In genomic region chr12:49131973-49132461, GRCh38 we compare ENCODE assay signal across 8 cellular contexts. TPM values are rescaled to one million over a fixed set of nuclear protein-coding genes. Genes with fewer than 3 reads are reported as not detected.
A peak's percentile ranks its signal among the peaks of the same experiment; 100 is the strongest.
DNase-seq lines count a peak whose midpoint lies in the region; ATAC-seq and TF ChIP-seq lines count a peak whose summit lies in the region.

No MANE protein-coding gene starts in this region.

- H3K4me2 ChIP-seq in hepatocyte = peak overlapping the region; percentile 89

- no peak for ATAC-seq in HG03025 (IDR thresholded peaks at IDR 0.05; ENCODE audit: low FRiP score, unreplicated experiment)
- ATAC-seq in HG02571 (IDR thresholded peaks at IDR 0.05; ENCODE audit: unreplicated experiment) = no peak

- H3K4me1 ChIP-seq in hepatocyte (ENCODE audit: insufficient read depth) (peaks cover 18% of the 10 kb centered on the region), spleen (peaks cover 26 to 55% (median 41%) of the 10 kb centered on the region in 6 donors)

- 51% methylated on average over 6 of the region's 6 CpGs for WGBS in hepatocyte (ENCODE audit: low lambda C conversion rate, missing lambda C conversion rate)
- 21 to 40% (median 25%) methylated on average over 6 of the region's 6 CpGs for WGBS in spleen, 5 donors

- peaks cover 8% of the 10 kb centered on the region for H4K20me1 ChIP-seq in hepatocyte (ENCODE audit: insufficient read depth, poor library complexity, severe bottlenecking)

- no peak for TF ChIP-seq POLR2A in spleen (IDR thresholded peaks at IDR 0.05)

- H3K9me2 ChIP-seq in hepatocyte (replicated peaks; ENCODE audit: insufficient read depth) = no peaks in the 10 kb centered on the region

- TF ChIP-seq CTCF in hepatocyte (IDR thresholded peaks at IDR 0.05; ENCODE audit: poor library complexity) (no peak), spleen (IDR thresholded peaks at IDR 0.05 in 8 of 11, conservative IDR thresholded peaks at IDR 0.05 in 3 of 11) (no peak)

- intact Hi-C loops in spleen (cut with DNase I; ENCODE audit: low total_unique reads) = loop anchor here (2.0 kb wide), 2 partner anchors 57 to 103 kb away; partner anchors contain the start of gene TUBA1A

- H3K4me3 ChIP-seq in hepatocyte = peak overlapping the region; percentile 22
- H3K4me3 ChIP-seq in spleen = peak overlapping the region; percentile 28 to 98 (median 91)

- H2AFZ ChIP-seq in hepatocyte = peak overlapping the region; percentile 75

- H3K4me1 Mint-ChIP-seq in activated naive CD8-positive, alpha-beta T cell treated with anti-CD3 and anti-CD28 coated beads for 36 hours = peaks cover 35% of the 10 kb centered on the region

- DNase-seq in NCI-H510A treated with DMSO at 0.1 percent for 48 hours (lab: John Stamatoyannopoulos, UW) = peak; percentile 66
- no peak for DNase-seq in NCI-H510A (lab: John Stamatoyannopoulos, UW)
- peak; percentile 25 for DNase-seq in NCI-H1092 (lab: John Stamatoyannopoulos, UW)
- no peak for DNase-seq in activated naive CD8-positive, alpha-beta T cell treated with anti-CD3 and anti-CD28 coated beads for 36 hours
- peak; percentile 18 for DNase-seq in hepatocyte (ENCODE audit: low spot score)
- DNase-seq in spleen = no peak

- H3K27ac Mint-ChIP-seq in activated naive CD8-positive, alpha-beta T cell treated with anti-CD3 and anti-CD28 coated beads for 36 hours = peak overlapping the region; percentile 95

- peaks cover 22% of the 10 kb centered on the region for H3K79me2 ChIP-seq in hepatocyte

- no peaks in the 10 kb centered on the region for H3K27me3 ChIP-seq in hepatocyte
- no peaks in the 10 kb centered on the region for H3K27me3 ChIP-seq in spleen (replicated peaks in 1 of 7)

- H3K36me3 ChIP-seq in hepatocyte (replicated peaks; ENCODE audit: insufficient read depth, low read depth) (no peaks in the 10 kb centered on the region), spleen (peaks cover 0 to 30% (median 24%) of the 10 kb centered on the region in 6 donors)

- H3K36me3 Mint-ChIP-seq in activated naive CD8-positive, alpha-beta T cell treated with anti-CD3 and anti-CD28 coated beads for 36 hours = peaks cover 43% of the 10 kb centered on the region

- H3K9me3 ChIP-seq in hepatocyte (ENCODE audit: low read depth) (no peaks in the 10 kb centered on the region), spleen (no peaks in the 10 kb centered on the region)

- H3K27ac ChIP-seq in hepatocyte (peak overlapping the region; percentile 79), spleen (peak overlapping the region; percentile 72 to 100 (median 100))

- H3K4me3 Mint-ChIP-seq in activated naive CD8-positive, alpha-beta T cell treated with anti-CD3 and anti-CD28 coated beads for 36 hours = peak overlapping the region; percentile 88

- peaks cover 18% of the 10 kb centered on the region for H3K27me3 Mint-ChIP-seq in activated naive CD8-positive, alpha-beta T cell treated with anti-CD3 and anti-CD28 coated beads for 36 hours

- H3K9me3 Mint-ChIP-seq in activated naive CD8-positive, alpha-beta T cell treated with anti-CD3 and anti-CD28 coated beads for 36 hours = peaks cover 4% of the 10 kb centered on the region

RNA-seq across cellular contexts. Expression of gene TUBA1B, which starts 0.8 kb away (rescaled TPM):
- 1,000 to 10,000 TPM; 2,350 to 2,390 TPM for total RNA-seq in activated naive CD8-positive, alpha-beta T cell treated with anti-CD3 and anti-CD28 coated beads for 36 hours
- total RNA-seq in hepatocyte (652 and 722 TPM in 2 replicates), spleen (100 to 1,000 TPM; 326 to 706 (median 476) TPM)
- polyA plus RNA-seq in hepatocyte (558 and 608 TPM in 2 replicates), spleen (100 to 1,000 TPM; 231 to 582 (median 476) TPM)

RNA-seq across cellular contexts. Expression of gene LMBR1L, which starts 21.4 kb away (rescaled TPM):
- total RNA-seq in activated naive CD8-positive, alpha-beta T cell treated with anti-CD3 and anti-CD28 coated beads for 36 hours = 10 to 100 TPM; 21.9 to 25.4 TPM
- total RNA-seq in hepatocyte (33.3 and 55.1 TPM in 2 replicates), spleen (100 to 1,000 TPM in 2 of 7 donors, 10 to 100 TPM in 5; 60.3 to 108 (median 85.8) TPM)
- polyA plus RNA-seq in hepatocyte (74.1 and 79.8 TPM in 2 replicates), spleen (10 to 100 TPM; 44.1 to 78.0 (median 61.2) TPM)

RNA-seq across cellular contexts. Expression of gene DHH, which starts 37.4 kb away (rescaled TPM):
- total RNA-seq in activated naive CD8-positive, alpha-beta T cell treated with anti-CD3 and anti-CD28 coated beads for 36 hours = not detected
- total RNA-seq in hepatocyte (0.28 TPM in 1 of 2 replicates, not detected in the other), spleen (1 to 10 TPM in 3 of 7 donors, under 1 TPM in 4; 0.33 to 2.6 (median 0.79) TPM)
- polyA plus RNA-seq in hepatocyte (not detected in 2 replicates), spleen (under 1 TPM; 0.09 to 0.74 (median 0.59) TPM)

RNA-seq across cellular contexts. Expression of gene TUBA1A, which starts 56.9 kb away (rescaled TPM):
- 10 to 100 TPM; 54.3 to 55.0 TPM for total RNA-seq in activated naive CD8-positive, alpha-beta T cell treated with anti-CD3 and anti-CD28 coated beads for 36 hours
- total RNA-seq in hepatocyte = 358 and 379 TPM in 2 replicates
- 333 and 338 TPM in 2 replicates for polyA plus RNA-seq in hepatocyte
- total RNA-seq in spleen = 100 to 1,000 TPM in 2 of 7 donors, 10 to 100 TPM in 5; 47.2 to 120 (median 71.7) TPM
- polyA plus RNA-seq in spleen = 10 to 100 TPM; 52.0 to 68.5 (median 66.4) TPM

Comparison
In these comparisons a context has a peak if more than half of its experiments do, and no peak if none do; other contexts are left out.
1. DNase-seq: peak in NCI-H510A treated with DMSO at 0.1 percent for 48 hours (single experiment), NCI-H1092 (single experiment) and hepatocyte (single experiment); none in NCI-H510A (single experiment), activated naive CD8-positive, alpha-beta T cell treated with anti-CD3 and anti-CD28 coated beads for 36 hours (single experiment) and spleen (single experiment).